ENCODE assay signal across 8 cellular contexts in the genomic region with DNA sequence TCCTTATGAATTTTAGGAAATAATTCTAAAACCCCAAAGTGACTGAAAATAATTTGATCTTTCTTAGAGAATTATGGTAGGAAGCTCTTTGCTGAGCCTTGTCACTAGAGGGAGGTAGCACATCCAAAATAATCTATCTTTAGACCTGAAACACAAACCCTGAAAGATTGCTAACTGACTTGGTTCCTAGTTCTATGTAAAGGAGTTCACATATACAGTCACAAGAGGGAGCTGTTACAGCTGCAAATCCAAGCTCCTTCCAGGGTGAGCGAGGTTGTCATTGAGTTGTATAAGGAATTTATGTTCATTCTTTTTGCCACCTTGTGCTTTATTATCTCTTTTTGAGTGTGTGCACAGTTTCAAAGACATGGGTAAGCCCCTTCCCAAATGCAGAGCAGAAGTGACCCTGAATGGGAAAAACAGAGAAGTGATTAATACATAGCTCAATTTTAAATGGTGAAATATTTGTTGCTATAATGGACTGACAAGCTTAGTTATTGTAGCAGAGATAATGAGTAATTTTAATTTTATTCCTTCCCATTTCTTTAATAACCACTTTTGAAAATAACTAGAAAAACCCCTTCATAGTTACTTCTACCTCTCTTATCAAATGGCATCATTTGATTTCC.
DNase-seq lines count a peak whose midpoint lies in the region; ATAC-seq and TF ChIP-seq lines count a peak whose summit lies in the region.

No MANE protein-coding gene starts in this region.

- H3K9me3 ChIP-seq in IMR-90 (ENCODE audit: control insufficient read depth, insufficient read depth, low read length), result peaks cover 6% of the 10 kb centered on the region

- peak overlapping the region; percentile 39; the same call in 1 of the 2 replicates for H2BK120ac ChIP-seq in IMR-90 (ENCODE audit: low read depth, low read length)

- H3K4me3 Mint-ChIP-seq in activated naive CD4-positive, alpha-beta T cell treated with anti-CD3 and anti-CD28 coated beads for 36 hours, result no peak overlapping the region
- no peak overlapping the region for H3K4me3 Mint-ChIP-seq in T-cell

- ATAC-seq in activated naive CD4-positive, alpha-beta T cell treated with anti-CD3 and anti-CD28 coated beads, Interleukin-2, amount 50 U/mL, for 72 hours, result peak; percentile 47 to 63
- peak; percentile 98 for ATAC-seq in IMR-90 (ENCODE audit: low read depth)
- ATAC-seq in T-cell (replicated peaks in 1 of 4), result peak; percentile 27 to 81 (median 66)
- no peak for ATAC-seq in GM18873 (IDR thresholded peaks at IDR 0.05; ENCODE audit: low FRiP score, unreplicated experiment)

- POLR2A ChIA-PET in IMR-90 (lab: Charles Lee; ENCODE audit: unreplicated experiment) (no interaction called here), T-cell (lab: Charles Lee) (interaction anchor here in 1 of 2 donors (0.6 kb wide), 1 partner anchor 288 kb away, joined by 3 read pairs; no protein-coding TSS in a partner anchor)

- H3K4ac ChIP-seq in IMR-90 (ENCODE audit: low read depth, low read length), result no peak overlapping the region; the same call in 1 of the 2 replicates

- H4K8ac ChIP-seq in IMR-90 (ENCODE audit: low read depth in 2 of 2, low read length in 2 of 2), result no peak overlapping the region

- intact Hi-C loops in activated naive CD4-positive, alpha-beta T cell treated with anti-CD3 and anti-CD28 coated beads for 36 hours (cut with micrococcal nuclease), result loop anchor here (1.0 to 5.0 kb wide), 3 partner anchors 33 to 356 kb away; no protein-coding TSS in a partner anchor
- intact Hi-C loops in IMR-90 (cut with micrococcal nuclease), result loop anchor here (5.0 kb wide), 1 partner anchor 111 kb away; no protein-coding TSS in a partner anchor

- H3K56ac ChIP-seq in IMR-90 (ENCODE audit: extremely low read depth, insufficient read depth, low read length), result no peak overlapping the region

- H3K9me1 ChIP-seq in IMR-90 (ENCODE audit: insufficient read depth, low read length), result no peaks in the 10 kb centered on the region; the same call in 1 of the 2 replicates

- BruUV-seq in IMR-90 (replicated peaks; lab: Mats Ljungman, UMichigan), result no TSS peak

- TF ChIP-seq CTCF in IMR-90 (conservative IDR thresholded peaks at IDR 0.05; ENCODE audit: low read depth, low read length) (peak; percentile 79), foreskin fibroblast (IDR thresholded peaks at IDR 0.05; ENCODE audit: low read depth, low read length) (peak; percentile 72), retinal pigment epithelial cell (conservative IDR thresholded peaks at IDR 0.05; ENCODE audit: low read depth, low read length) (peak; percentile 86)

- no peaks in the 10 kb centered on the region for H4K20me1 ChIP-seq in IMR-90 (ENCODE audit: insufficient read depth, low read length)

- no peak overlapping the region for H3K4me2 ChIP-seq in IMR-90 (ENCODE audit: low read depth, low read length)

- peak overlapping the region in 1 of 2 donors; percentile 29 for H3K27ac Mint-ChIP-seq in activated naive CD4-positive, alpha-beta T cell treated with anti-CD3 and anti-CD28 coated beads, Interleukin-2, amount 50 U/mL, for 72 hours
- no peak overlapping the region for H3K27ac Mint-ChIP-seq in activated naive CD4-positive, alpha-beta T cell treated with anti-CD3 and anti-CD28 coated beads for 36 hours
- H3K27ac Mint-ChIP-seq in T-cell, result no peak overlapping the region

- H3K9me3 Mint-ChIP-seq in activated naive CD4-positive, alpha-beta T cell treated with anti-CD3 and anti-CD28 coated beads, Interleukin-2, amount 50 U/mL, for 72 hours, result no peaks in the 10 kb centered on the region
- H3K9me3 Mint-ChIP-seq in activated naive CD4-positive, alpha-beta T cell treated with anti-CD3 and anti-CD28 coated beads for 36 hours, result no peaks in the 10 kb centered on the region
- H3K9me3 Mint-ChIP-seq in T-cell, result no peaks in the 10 kb centered on the region

- no peak overlapping the region for H3K14ac ChIP-seq in IMR-90 (replicated peaks; ENCODE audit: low read depth, low read length)

- in situ Hi-C loops in IMR-90 (cut with MboI; ENCODE audit: low sequenced_read_pairs), result loop anchor here (10.0 kb wide), 1 partner anchor 174 kb away; no protein-coding TSS in a partner anchor

- no peak overlapping the region for H2AFZ ChIP-seq in IMR-90 (replicated peaks; ENCODE audit: low read length, poor library complexity)

- no peak overlapping the region for H2AK5ac ChIP-seq in IMR-90 (ENCODE audit: low read depth, low read length)

- H3K9ac ChIP-seq in IMR-90 (ENCODE audit: low read depth, low read length), result no peak overlapping the region

- no peak overlapping the region for H4K91ac ChIP-seq in IMR-90 (ENCODE audit: insufficient read depth, low read depth, low read length)

- no peak overlapping the region for H3K27ac ChIP-seq in IMR-90 (ENCODE audit: insufficient read depth, low read length)

- no peak overlapping the region for H3K18ac ChIP-seq in IMR-90 (ENCODE audit: low read depth, low read length)

- no peak overlapping the region for H2AK9ac ChIP-seq in IMR-90 (replicated peaks; ENCODE audit: low read depth, low read length, poor library complexity)

- no peak overlapping the region; the same call in 2 of the 3 replicates for H2BK15ac ChIP-seq in IMR-90 (ENCODE audit: low read depth, low read length)

- H3K36me3 Mint-ChIP-seq in activated naive CD4-positive, alpha-beta T cell treated with anti-CD3 and anti-CD28 coated beads, Interleukin-2, amount 50 U/mL, for 72 hours, result no peaks in the 10 kb centered on the region
- peaks cover 1% of the 10 kb centered on the region for H3K36me3 Mint-ChIP-seq in activated naive CD4-positive, alpha-beta T cell treated with anti-CD3 and anti-CD28 coated beads for 36 hours (ENCODE audit: low read depth)
- no peaks in the 10 kb centered on the region for H3K36me3 Mint-ChIP-seq in T-cell

- H4K5ac ChIP-seq in IMR-90 (ENCODE audit: low read depth, low read length), result no peak overlapping the region

- TF ChIP-seq POLR2A in IMR-90 (IDR thresholded peaks at IDR 0.05; ENCODE audit: low read depth, low read length), result no peak

- no CpG with 5 or more reads among the region's 1 CpG for WGBS in IMR-90 (ENCODE audit: extremely low coverage in 2 of 2, insufficient read length in 1 of 2), 2 experiments

- peaks cover 3% of the 10 kb centered on the region for H3K4me1 Mint-ChIP-seq in activated naive CD4-positive, alpha-beta T cell treated with anti-CD3 and anti-CD28 coated beads for 36 hours (ENCODE audit: low read depth)
- peaks cover 3 to 7% (median 4%) of the 10 kb centered on the region in 3 donors for H3K4me1 Mint-ChIP-seq in T-cell

- no peaks in the 10 kb centered on the region for H3K27me3 ChIP-seq in IMR-90 (ENCODE audit: control insufficient read depth, insufficient read depth, low read length)

- peak overlapping the region; percentile 60; the same call in 1 of the 2 replicates for H2BK20ac ChIP-seq in IMR-90 (ENCODE audit: low read depth, low read length)

- no peaks in the 10 kb centered on the region for H3K27me3 Mint-ChIP-seq in activated naive CD4-positive, alpha-beta T cell treated with anti-CD3 and anti-CD28 coated beads for 36 hours (ENCODE audit: low read depth)
- no peaks in the 10 kb centered on the region for H3K27me3 Mint-ChIP-seq in T-cell

- TF ChIP-seq RAD21 in IMR-90 (IDR thresholded peaks at IDR 0.05; ENCODE audit: low read length), result peak; percentile 72

- H3K23ac ChIP-seq in IMR-90 (ENCODE audit: low read depth, low read length), result no peak overlapping the region

- H3K4me3 ChIP-seq in IMR-90 (ENCODE audit: insufficient read depth, low read depth, low read length), result no peak overlapping the region
- no peak overlapping the region for H3K4me3 ChIP-seq in foreskin fibroblast (ENCODE audit: low read depth in 1 of 2, low read length in 2 of 2)
- H3K4me3 ChIP-seq in retinal pigment epithelial cell (ENCODE audit: low read length), result no peak overlapping the region

- H3K36me3 ChIP-seq in IMR-90 (ENCODE audit: control insufficient read depth, insufficient read depth, low read length), result no peaks in the 10 kb centered on the region

- no peaks in the 10 kb centered on the region for H3K79me1 ChIP-seq in IMR-90 (ENCODE audit: low read depth in 1 of 2, low read length in 2 of 2)

- CTCF ChIA-PET in activated naive CD4-positive, alpha-beta T cell treated with anti-CD3 and anti-CD28 coated beads for 36 hours (lab: Charles Lee), result interaction anchor here (0.6 to 2.2 kb wide), 11 partner anchors 15 to 370 kb away, joined by 3 to 8 read pairs (median 3); no protein-coding TSS in a partner anchor
- CTCF ChIA-PET in IMR-90 (lab: Yijun Ruan, JAX), result interaction anchor here (0.6 to 2.0 kb wide), 19 partner anchors 9 to 221 kb away, joined by 3 to 9 read pairs (median 3); no protein-coding TSS in a partner anchor
- CTCF ChIA-PET in T-cell (lab: Charles Lee), result interaction anchor here in 1 of 2 donors (0.6 to 2.4 kb wide), 15 partner anchors 17 to 654 kb away, joined by 3 to 21 read pairs (median 5); no protein-coding TSS in a partner anchor

- DNase-seq in activated naive CD4-positive, alpha-beta T cell treated with anti-CD3 and anti-CD28 coated beads, Interleukin-2, amount 50 U/mL, for 72 hours (ENCODE audit: low spot score in 2 of 2), result no peak
- DNase-seq in activated naive CD4-positive, alpha-beta T cell treated with anti-CD3 and anti-CD28 coated beads for 36 hours, result no peak
- DNase-seq in IMR-90 (peak; percentile 82), T-cell (no peak), foreskin fibroblast (peak in 1 of 2 donors; percentile 2), retinal pigment epithelial cell (ENCODE audit: low read depth) (no peak)
- DNase-seq in effector CD4-positive, alpha-beta T cell, result no peak

- dilution Hi-C loops in IMR-90 (cut with HindIII; ENCODE audit: low sequenced_read_pairs, unreplicated experiment), result no loop called here

- no peak overlapping the region for H2BK5ac ChIP-seq in IMR-90 (ENCODE audit: low read depth, low read length, poor library complexity, severe bottlenecking)

- H3K4me1 ChIP-seq in IMR-90 (ENCODE audit: control insufficient read depth, insufficient read depth, low read length), result 0 out of 2 replicates have a peak, but pooled peaks cover 1% of the 10 kb centered on the region

TF ChIP-seq in IMR-90, 13 proteins besides CTCF, POLR2A, EP300 and RAD21:
- no peak for TF ChIP-seq NFE2L2 (IDR thresholded peaks at IDR 0.05; ENCODE audit: low read depth, low read length)
- no peak for TF ChIP-seq CHD1 (IDR thresholded peaks at IDR 0.05; ENCODE audit: low read depth, low read length)
- TF ChIP-seq, protein P1, sequence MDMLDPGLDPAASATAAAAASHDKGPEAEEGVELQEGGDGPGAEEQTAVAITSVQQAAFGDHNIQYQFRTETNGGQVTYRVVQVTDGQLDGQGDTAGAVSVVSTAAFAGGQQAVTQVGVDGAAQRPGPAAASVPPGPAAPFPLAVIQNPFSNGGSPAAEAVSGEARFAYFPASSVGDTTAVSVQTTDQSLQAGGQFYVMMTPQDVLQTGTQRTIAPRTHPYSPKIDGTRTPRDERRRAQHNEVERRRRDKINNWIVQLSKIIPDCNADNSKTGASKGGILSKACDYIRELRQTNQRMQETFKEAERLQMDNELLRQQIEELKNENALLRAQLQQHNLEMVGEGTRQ (IDR thresholded peaks at IDR 0.05; ENCODE audit: low read depth, low read length), result no peak
- peak; percentile 64 for TF ChIP-seq SMC3 (IDR thresholded peaks at IDR 0.05; ENCODE audit: low read depth, low read length)
